18 cellular contexts compared by ENCODE assay signal in genomic region chr15:67785431-67785830, GRCh38. TPM values are rescaled to one million over a fixed set of nuclear protein-coding genes. Genes with fewer than 3 reads are reported as not detected.
DNase-seq lines count a peak whose midpoint lies in the region; ATAC-seq and TF ChIP-seq lines count a peak whose summit lies in the region.
"Had no signal": no experiment of that assay in that cellular context is flagged by ENCODE, and none has a peak within 500 bp of the region (broad histone marks: within the 10 kb centered on the region; RNA-seq: fewer than 3 reads in every experiment).

No MANE protein-coding gene starts in this region.

- no peak overlapping the region for H3K9ac ChIP-seq in SU-DHL-6 (ENCODE audit: low read length)

- ATAC-seq in GM21526 (IDR thresholded peaks at IDR 0.05; ENCODE audit: low FRiP score, unreplicated experiment), result no peak
- no peak for ATAC-seq in HG03565 (IDR thresholded peaks at IDR 0.05; ENCODE audit: unreplicated experiment)
- ATAC-seq: A549 had no signal

- H3K9me3 ChIP-seq in SU-DHL-6 (ENCODE audit: insufficient read depth, low read length) (no peaks in the 10 kb centered on the region), thymus (ENCODE audit: control insufficient read depth) (no peaks in the 10 kb centered on the region)
- H3K9me3 ChIP-seq: A549, Peyer's patch, upper lobe of left lung had no signal

- H3K27me3 ChIP-seq in SU-DHL-6 (ENCODE audit: low read length) (no peaks in the 10 kb centered on the region), thymus (ENCODE audit: control insufficient read depth, insufficient read depth) (no peaks in the 10 kb centered on the region)
- H3K27me3 ChIP-seq: Peyer's patch, upper lobe of left lung had no signal

- H3K27ac ChIP-seq in SU-DHL-6 (ENCODE audit: low read depth, low read length) (peak overlapping the region; percentile 85), thymus (ENCODE audit: low read depth) (peak overlapping the region; percentile 95)
- H3K27ac ChIP-seq: A549, SK-N-MC, upper lobe of left lung had no signal

- H4K20me1 ChIP-seq in SU-DHL-6 (ENCODE audit: low read depth, low read length), result no peaks in the 10 kb centered on the region

- peaks cover 16% of the 10 kb centered on the region for H3F3A ChIP-seq in SU-DHL-6 (ENCODE audit: insufficient read depth)

- no peaks in the 10 kb centered on the region for H3K9me2 ChIP-seq in SU-DHL-6 (replicated peaks; ENCODE audit: insufficient read depth, low read length)

- no peak overlapping the region for H2AFZ ChIP-seq in SU-DHL-6 (ENCODE audit: low read depth, low read length, severe bottlenecking)

- H3K79me2 ChIP-seq in SU-DHL-6 (ENCODE audit: insufficient read depth, low read length), result no peaks in the 10 kb centered on the region

- H3K4me3 ChIP-seq in Jurkat, Clone E6-1 (ENCODE audit: low read length), result no peak overlapping the region
- no peak overlapping the region for H3K4me3 ChIP-seq in SU-DHL-6 (ENCODE audit: insufficient read depth, low read length, poor library complexity, severe bottlenecking)
- H3K4me3 ChIP-seq in thymus (ENCODE audit: low read length), result no peak overlapping the region
- H3K4me3 ChIP-seq: A549, Peyer's patch, SK-N-MC, upper lobe of left lung had no signal

- H3K4me2 ChIP-seq in SU-DHL-6 (ENCODE audit: low read depth, low read length, poor library complexity, severe bottlenecking), result peak overlapping the region; percentile 38
- H3K4me2 ChIP-seq: A549 had no signal

- no peak for TF ChIP-seq CTCF in SU-DHL-6 (IDR thresholded peaks at IDR 0.05; ENCODE audit: insufficient read depth, low read length, poor library complexity, severe bottlenecking)

- H3K36me3 ChIP-seq in SU-DHL-6 (ENCODE audit: low read length), result no peaks in the 10 kb centered on the region
- H3K36me3 ChIP-seq in thymus (ENCODE audit: control insufficient read depth, insufficient read depth), result no peaks in the 10 kb centered on the region

- DNase-seq in NCI-H82 (lab: John Stamatoyannopoulos, UW) (peak; percentile 53), NCI-H82 treated with DMSO at 0.1 percent for 48 hours (lab: John Stamatoyannopoulos, UW; ENCODE audit: unreplicated experiment) (no peak), COLO829 (ENCODE audit: low spot score) (no peak)
- DNase-seq in Jurkat, Clone E6-1 (ENCODE audit: low read depth, low spot score), result peak; percentile 59
- DNase-seq: activated CD4-positive, alpha-beta T cell treated with anti-CD3 and anti-CD28 coated beads for 1 hour; NCI-H2081 treated with DMSO at 0.1 percent for 48 hours; NCI-H526 treated with DMSO at 0.1 percent for 48 hours; nephron progenitor cell; Peyer's patch; stimulated activated CD4-positive, alpha-beta T cell treated with anti-CD3 and anti-CD28 coated beads, Interleukin-1b, Interleukin-23, amount 100 ng/mL, for 48 hours; T-helper 9 cell; upper lobe of left lung had no signal

- H3K4me1 ChIP-seq in thymus (ENCODE audit: control insufficient read depth, insufficient read depth, low read length), result peaks cover 39% of the 10 kb centered on the region
- H3K4me1 ChIP-seq: A549, upper lobe of left lung had no signal

- WGBS in thymus, result 51% methylated on average over 5 of the region's 5 CpGs

RNA-seq across cellular contexts. Expression of gene SKOR1, which starts 39.9 kb away (rescaled TPM):
- polyA plus RNA-seq in Jurkat, Clone E6-1 (2012; ENCODE audit: insufficient read depth, insufficient read length), result not detected
- 0.46 TPM for polyA plus RNA-seq in thymus

RNA-seq across cellular contexts. Expression of gene RNU6-1, which starts 54.4 kb away (rescaled TPM):
- polyA plus RNA-seq in Jurkat, Clone E6-1 (2012; ENCODE audit: insufficient read depth, insufficient read length), result not detected
- polyA plus RNA-seq in thymus, result not detected
- polyA plus RNA-seq: A549 had no signal

Comparison
In these comparisons a context has a peak if more than half of its experiments do, and no peak if none do; other contexts are left out.
1. DNase-seq: peak in NCI-H82 (single experiment) and Jurkat, Clone E6-1 (single experiment); none in NCI-H82 treated with DMSO at 0.1 percent for 48 hours (single experiment) and COLO829 (single experiment).